ENCODE assay signal across 27 cellular contexts in genomic region chr19:42512130-42512636, GRCh38. TPM values are rescaled to one million over a fixed set of nuclear protein-coding genes. Genes with fewer than 3 reads are reported as not detected.
DNase-seq lines count a peak whose midpoint lies in the region; ATAC-seq and TF ChIP-seq lines count a peak whose summit lies in the region.
"Had no signal": no experiment of that assay in that cellular context is flagged by ENCODE, and none has a peak within 500 bp of the region (broad histone marks: within the 10 kb centered on the region; RNA-seq: fewer than 3 reads in every experiment).

No MANE protein-coding gene starts in this region.

- CTCF ChIA-PET in T-cell (lab: Charles Lee) = no interaction called here

- no peaks in the 10 kb centered on the region for H3K27me3 ChIP-seq in OCI-LY1 (ENCODE audit: insufficient read depth, low read length)
- no peaks in the 10 kb centered on the region for H3K27me3 ChIP-seq in colonic mucosa
- H3K27me3 ChIP-seq: breast epithelium, foreskin keratinocyte, heart right ventricle, testis, vagina had no signal

- H3K36me3 Mint-ChIP-seq in activated T-cell treated with anti-CD3 and anti-CD28 coated beads, Interleukin-2, amount 50 U/mL, for 24 hours (ENCODE audit: low read depth) = peaks cover 8% of the 10 kb centered on the region
- peaks cover 14% of the 10 kb centered on the region for H3K36me3 Mint-ChIP-seq in activated T-cell treated with anti-CD3 and anti-CD28 coated beads, Interleukin-2, amount 50 U/mL, for 4 hours (ENCODE audit: insufficient read depth)
- H3K36me3 Mint-ChIP-seq in activated naive CD8-positive, alpha-beta T cell treated with anti-CD3 and anti-CD28 coated beads, Interleukin-2, amount 50 U/mL, for 24 hours (ENCODE audit: low read depth) = peaks cover 4% of the 10 kb centered on the region
- peaks cover 33% of the 10 kb centered on the region for H3K36me3 Mint-ChIP-seq in T-cell

- H3K9ac ChIP-seq in OCI-LY1 (ENCODE audit: low read length) (no peak overlapping the region), colonic mucosa (ENCODE audit: low read depth in 2 of 2, low read length in 2 of 2) (no peak overlapping the region)

- peak overlapping the region; percentile 82 for H3K27ac ChIP-seq in OCI-LY1 (ENCODE audit: low read depth, low read length, poor library complexity, severe bottlenecking)
- no peak overlapping the region for H3K27ac ChIP-seq in colonic mucosa
- H3K27ac ChIP-seq: breast epithelium, foreskin keratinocyte, heart right ventricle, PC-9, vagina had no signal

- peaks cover 15% of the 10 kb centered on the region for H3K36me3 ChIP-seq in OCI-LY1 (ENCODE audit: insufficient read depth, low read length)
- H3K36me3 ChIP-seq in colonic mucosa = no peaks in the 10 kb centered on the region
- H3K36me3 ChIP-seq: breast epithelium, vagina had no signal

- no peaks in the 10 kb centered on the region for H3F3A ChIP-seq in OCI-LY1 (ENCODE audit: insufficient read depth, low read length)

- no peaks in the 10 kb centered on the region for H3K9me2 ChIP-seq in OCI-LY1 (ENCODE audit: low read depth, low read length)

- H3K4me3 ChIP-seq in OCI-LY1 (ENCODE audit: low read depth, low read length, poor library complexity, severe bottlenecking) (no peak overlapping the region), colonic mucosa (no peak overlapping the region)
- H3K4me3 ChIP-seq: breast epithelium, heart right ventricle, PC-9, testis, vagina had no signal

- H3K27ac Mint-ChIP-seq in activated T-cell treated with anti-CD3 and anti-CD28 coated beads, Interleukin-2, amount 50 U/mL, for 24 hours = peak overlapping the region; percentile 38
- peak overlapping the region; percentile 11 for H3K27ac Mint-ChIP-seq in activated naive CD8-positive, alpha-beta T cell treated with anti-CD3 and anti-CD28 coated beads, Interleukin-2, amount 50 U/mL, for 24 hours
- peak overlapping the region; percentile 28 to 76 for H3K27ac Mint-ChIP-seq in stimulated activated naive CD8-positive, alpha-beta T cell treated with anti-CD3 and anti-CD28 coated beads, Interleukin-15, amount 100 ng/mL, for 72 hours
- H3K27ac Mint-ChIP-seq in T-cell = peak overlapping the region in 1 of 2 donors; percentile 1
- H3K27ac Mint-ChIP-seq: effector memory CD8-positive, alpha-beta T cell had no signal

- DNase-seq in activated T-cell treated with anti-CD3 and anti-CD28 coated beads, Interleukin-2, amount 50 U/mL, for 24 hours = no peak
- DNase-seq in activated T-cell treated with anti-CD3 and anti-CD28 coated beads, Interleukin-2, amount 50 U/mL, for 4 hours = no peak
- no peak for DNase-seq in activated naive CD8-positive, alpha-beta T cell treated with anti-CD3 and anti-CD28 coated beads, Interleukin-2, amount 50 U/mL, for 24 hours
- no peak for DNase-seq in stimulated activated naive CD8-positive, alpha-beta T cell treated with anti-CD3 and anti-CD28 coated beads, Interleukin-15, amount 100 ng/mL, for 72 hours
- DNase-seq in iPS-NIHi7 (ENCODE audit: extremely low spot score) (no peak), T-cell (no peak), colonic mucosa (no peak)
- DNase-seq: activated CD4-positive, CD25-positive, alpha-beta regulatory T cell treated with anti-CD3 and anti-CD28 coated beads, Interleukin-2, amount 50 U/mL, for 72 hours; activated effector memory CD4-positive, alpha-beta T cell treated with Interleukin-2 at 50 U/mL for 16 hours; amygdala; Caco-2; effector memory CD8-positive, alpha-beta T cell; foreskin keratinocyte; heart right ventricle; IMR-90; left cardiac atrium; mammary epithelial cell; NCI-H1105; NCI-H2029 treated with DMSO at 0.1 percent for 48 hours; NCI-H2227 treated with DMSO at 0.1 percent for 48 hours; NCI-H748 treated with DMSO at 0.1 percent for 48 hours; PC-9; Right ventricle myocardium superior; testis had no signal

- H3K4me3 Mint-ChIP-seq in activated T-cell treated with anti-CD3 and anti-CD28 coated beads, Interleukin-2, amount 50 U/mL, for 24 hours = no peak overlapping the region
- H3K4me3 Mint-ChIP-seq in activated T-cell treated with anti-CD3 and anti-CD28 coated beads, Interleukin-2, amount 50 U/mL, for 4 hours = no peak overlapping the region
- no peak overlapping the region for H3K4me3 Mint-ChIP-seq in activated naive CD8-positive, alpha-beta T cell treated with anti-CD3 and anti-CD28 coated beads, Interleukin-2, amount 50 U/mL, for 24 hours
- peak overlapping the region in 1 of 2 donors; percentile 52 for H3K4me3 Mint-ChIP-seq in stimulated activated naive CD8-positive, alpha-beta T cell treated with anti-CD3 and anti-CD28 coated beads, Interleukin-15, amount 100 ng/mL, for 72 hours
- H3K4me3 Mint-ChIP-seq in T-cell = no peak overlapping the region
- H3K4me3 Mint-ChIP-seq: effector memory CD8-positive, alpha-beta T cell had no signal

- no peak overlapping the region for H2AFZ ChIP-seq in OCI-LY1 (ENCODE audit: low read length)
- H2AFZ ChIP-seq: PC-9 had no signal

- peaks cover 4% of the 10 kb centered on the region for H3K9me3 ChIP-seq in OCI-LY1 (ENCODE audit: low read length)
- H3K9me3 ChIP-seq in colonic mucosa = no peaks in the 10 kb centered on the region
- H3K9me3 ChIP-seq: breast epithelium, Caco-2, testis, vagina had no signal

- intact Hi-C loops in colonic mucosa (cut with DNase I) = no loop called here

- ATAC-seq in activated T-cell treated with anti-CD3 and anti-CD28 coated beads, Interleukin-2, amount 50 U/mL, for 4 hours = no peak
- ATAC-seq in activated naive CD8-positive, alpha-beta T cell treated with anti-CD3 and anti-CD28 coated beads, Interleukin-2, amount 50 U/mL, for 24 hours = no peak
- no peak for ATAC-seq in stimulated activated naive CD8-positive, alpha-beta T cell treated with anti-CD3 and anti-CD28 coated beads, Interleukin-15, amount 100 ng/mL, for 72 hours
- ATAC-seq in T-cell (replicated peaks in 1 of 4) = no peak
- ATAC-seq: effector memory CD8-positive, alpha-beta T cell; foreskin keratinocyte; heart right ventricle; left cardiac atrium had no signal

- no peaks in the 10 kb centered on the region for H3K9me3 Mint-ChIP-seq in activated T-cell treated with anti-CD3 and anti-CD28 coated beads, Interleukin-2, amount 50 U/mL, for 24 hours
- no peaks in the 10 kb centered on the region for H3K9me3 Mint-ChIP-seq in activated T-cell treated with anti-CD3 and anti-CD28 coated beads, Interleukin-2, amount 50 U/mL, for 4 hours
- H3K9me3 Mint-ChIP-seq in activated naive CD8-positive, alpha-beta T cell treated with anti-CD3 and anti-CD28 coated beads, Interleukin-2, amount 50 U/mL, for 24 hours = no peaks in the 10 kb centered on the region
- H3K9me3 Mint-ChIP-seq in stimulated activated naive CD8-positive, alpha-beta T cell treated with anti-CD3 and anti-CD28 coated beads, Interleukin-15, amount 100 ng/mL, for 72 hours = peaks cover 0 to 4% of the 10 kb centered on the region in 2 donors
- H3K9me3 Mint-ChIP-seq in T-cell = no peaks in the 10 kb centered on the region
- H3K9me3 Mint-ChIP-seq: effector memory CD8-positive, alpha-beta T cell had no signal

- no peaks in the 10 kb centered on the region for H3K27me3 Mint-ChIP-seq in activated T-cell treated with anti-CD3 and anti-CD28 coated beads, Interleukin-2, amount 50 U/mL, for 24 hours
- H3K27me3 Mint-ChIP-seq in activated T-cell treated with anti-CD3 and anti-CD28 coated beads, Interleukin-2, amount 50 U/mL, for 4 hours (ENCODE audit: low read depth) = no peaks in the 10 kb centered on the region
- H3K27me3 Mint-ChIP-seq in activated naive CD8-positive, alpha-beta T cell treated with anti-CD3 and anti-CD28 coated beads, Interleukin-2, amount 50 U/mL, for 24 hours = no peaks in the 10 kb centered on the region
- no peaks in the 10 kb centered on the region for H3K27me3 Mint-ChIP-seq in stimulated activated naive CD8-positive, alpha-beta T cell treated with anti-CD3 and anti-CD28 coated beads, Interleukin-15, amount 100 ng/mL, for 72 hours
- H3K27me3 Mint-ChIP-seq in T-cell = no peaks in the 10 kb centered on the region
- H3K27me3 Mint-ChIP-seq: effector memory CD8-positive, alpha-beta T cell had no signal

- H3K4me1 Mint-ChIP-seq in activated T-cell treated with anti-CD3 and anti-CD28 coated beads, Interleukin-2, amount 50 U/mL, for 24 hours (ENCODE audit: low read depth) = peaks cover 39% of the 10 kb centered on the region
- H3K4me1 Mint-ChIP-seq in activated T-cell treated with anti-CD3 and anti-CD28 coated beads, Interleukin-2, amount 50 U/mL, for 4 hours (ENCODE audit: low read depth) = peaks cover 21% of the 10 kb centered on the region
- peaks cover 32% of the 10 kb centered on the region for H3K4me1 Mint-ChIP-seq in activated naive CD8-positive, alpha-beta T cell treated with anti-CD3 and anti-CD28 coated beads, Interleukin-2, amount 50 U/mL, for 24 hours
- peaks cover 35% of the 10 kb centered on the region for H3K4me1 Mint-ChIP-seq in stimulated activated naive CD8-positive, alpha-beta T cell treated with anti-CD3 and anti-CD28 coated beads, Interleukin-15, amount 100 ng/mL, for 72 hours
- H3K4me1 Mint-ChIP-seq in T-cell = peaks cover 5 to 25% (median 18%) of the 10 kb centered on the region in 3 donors

- POLR2A ChIA-PET in T-cell (lab: Charles Lee) = no interaction called here

- H4K20me1 ChIP-seq in OCI-LY1 (ENCODE audit: insufficient read depth, low read length) = no peaks in the 10 kb centered on the region

- H3K79me2 ChIP-seq in OCI-LY1 (ENCODE audit: insufficient read depth, low read length) = no peaks in the 10 kb centered on the region

- H3K4me2 ChIP-seq in OCI-LY1 (ENCODE audit: low read length) = no peak overlapping the region
- H3K4me2 ChIP-seq: PC-9 had no signal

- H3K4me1 ChIP-seq in OCI-LY1 (ENCODE audit: insufficient read depth, low read length, severe bottlenecking) (peaks cover 38% of the 10 kb centered on the region), colonic mucosa (no peaks in the 10 kb centered on the region)
- H3K4me1 ChIP-seq: breast epithelium, Caco-2, foreskin keratinocyte, heart right ventricle, testis, vagina had no signal

- TF ChIP-seq CTCF in OCI-LY1 (IDR thresholded peaks at IDR 0.05; ENCODE audit: low read length) (no peak), colonic mucosa (IDR thresholded peaks at IDR 0.05) (no peak)

RNA-seq across cellular contexts. Expression of gene CEACAM1, which starts 16.1 kb away (rescaled TPM):
- total RNA-seq in activated T-cell treated with anti-CD3 and anti-CD28 coated beads, Interleukin-2, amount 50 U/mL, for 4 hours = under 1 TPM; 0.30 to 0.43 (median 0.40) TPM
- total RNA-seq in T-cell = 10 to 100 TPM in 2 of 5 donors, 1 to 10 TPM in 3; 2.4 to 10.8 (median 9.9) TPM
- total RNA-seq in colonic mucosa = 100 to 1,000 TPM; 251 to 510 TPM
- total RNA-seq: IMR-90 had no signal

Comparison
In these comparisons a context has a peak if more than half of its experiments do, and no peak if none do; other contexts are left out.
1. RNA of gene CEACAM1, which starts 16.1 kb away (total RNA-seq): 251 to 510 TPM in colonic mucosa; 2.4 to 10.8 TPM in T-cell and 0.30 to 0.43 TPM in activated T-cell treated with anti-CD3 and anti-CD28 coated beads, Interleukin-2, amount 50 U/mL, for 4 hours; every median in the first group is over 10 times any median in the second.